8 cellular contexts compared by ENCODE assay signal in genomic region chr9:128067898-128068655, GRCh38. TPM values are rescaled to one million over a fixed set of nuclear protein-coding genes. Genes with fewer than 3 reads are reported as not detected.
DNase-seq lines count a peak whose midpoint lies in the region; ATAC-seq and TF ChIP-seq lines count a peak whose summit lies in the region.

SLC25A25 (plus strand) TSS chr9:128068232; CDS start chr9:128068320, 88 bp downstream.

- peaks cover 6% of the 10 kb centered on the region for H3K36me3 Mint-ChIP-seq in activated naive CD4-positive, alpha-beta T cell treated with anti-CD3 and anti-CD28 coated beads for 36 hours (ENCODE audit: low read depth)

- peaks cover 0 to 7% of the 10 kb centered on the region in 2 donors for H3K36me3 ChIP-seq in gastroesophageal sphincter

- no peak for TF ChIP-seq CTCF in HFF-Myc (IDR thresholded peaks at IDR 0.05; ENCODE audit: low read depth, low read length, missing control alignments)
- TF ChIP-seq CTCF in gastroesophageal sphincter (IDR thresholded peaks at IDR 0.05): no peak

- ATAC-seq in gastroesophageal sphincter: peak; percentile 91

- H3K27ac Mint-ChIP-seq in activated naive CD4-positive, alpha-beta T cell treated with anti-CD3 and anti-CD28 coated beads for 36 hours: peak within 1 kb of the TSS; percentile 86

- peak; percentile 98 for DNase-seq in GM03348 (ENCODE audit: low spot score)
- peak; percentile 96 for DNase-seq in HFF-Myc (ENCODE audit: extremely low read depth, low read depth)
- peak; percentile 99 for DNase-seq in NAMALWA (ENCODE audit: low spot score)
- peak; percentile 99 for DNase-seq in SK-N-DZ (ENCODE audit: low spot score)
- peak; percentile 100 for DNase-seq in activated naive CD4-positive, alpha-beta T cell treated with anti-CD3 and anti-CD28 coated beads for 36 hours
- peak; percentile 95 for DNase-seq in non-pigmented ciliary epithelial cell (ENCODE audit: low read depth)
- peak; percentile 99 for DNase-seq in superior temporal gyrus (ENCODE audit: extremely low spot score)

- peak within 1 kb of the TSS; percentile 92 to 99 (median 96) for H3K27ac ChIP-seq in gastroesophageal sphincter

- H3K4me3 ChIP-seq in HFF-Myc (replicated peaks; ENCODE audit: low read depth, low read length) (peak within 1 kb of the TSS; percentile 92), gastroesophageal sphincter (peak within 1 kb of the TSS; percentile 66 to 97)

- no peak within 1 kb of the TSS for H3K4me3 Mint-ChIP-seq in activated naive CD4-positive, alpha-beta T cell treated with anti-CD3 and anti-CD28 coated beads for 36 hours

- CTCF ChIA-PET in activated naive CD4-positive, alpha-beta T cell treated with anti-CD3 and anti-CD28 coated beads for 36 hours (lab: Charles Lee): interaction anchor here (1.0 to 1.4 kb wide), 3 partner anchors 17 to 124 kb away, joined by 3 to 4 read pairs (median 3); no protein-coding TSS in a partner anchor

- 5% methylated on average over 4 of the region's 92 CpGs; no CpG with 5 or more reads in 1 of the 2 donors for WGBS in gastroesophageal sphincter (ENCODE audit: low coverage in 1 of 2), 2 donors

- H3K9me3 ChIP-seq in gastroesophageal sphincter: no peaks in the 10 kb centered on the region

- no peaks in the 10 kb centered on the region for H3K9me3 Mint-ChIP-seq in activated naive CD4-positive, alpha-beta T cell treated with anti-CD3 and anti-CD28 coated beads for 36 hours

- H3K27me3 ChIP-seq in gastroesophageal sphincter: no peaks in the 10 kb centered on the region

- H3K27me3 Mint-ChIP-seq in activated naive CD4-positive, alpha-beta T cell treated with anti-CD3 and anti-CD28 coated beads for 36 hours (ENCODE audit: low read depth): no peaks in the 10 kb centered on the region

- no peak for TF ChIP-seq EP300 in gastroesophageal sphincter (IDR thresholded peaks at IDR 0.05)

- TF ChIP-seq POLR2A in gastroesophageal sphincter (IDR thresholded peaks at IDR 0.05): peak; percentile 91 to 93

- H3K4me1 ChIP-seq in gastroesophageal sphincter: peaks cover 0 to 80% (median 33%) of the 10 kb centered on the region in 3 donors

- peaks cover 57% of the 10 kb centered on the region for H3K4me1 Mint-ChIP-seq in activated naive CD4-positive, alpha-beta T cell treated with anti-CD3 and anti-CD28 coated beads for 36 hours (ENCODE audit: low read depth)

- intact Hi-C loops in activated naive CD4-positive, alpha-beta T cell treated with anti-CD3 and anti-CD28 coated beads for 36 hours (cut with micrococcal nuclease): loop anchor here (1.0 to 2.0 kb wide), 11 partner anchors 26 to 455 kb away; partner anchors contain the start of genes BBLN, COQ4, ODF2 and STXBP1

RNA-seq across cellular contexts. Expression of gene SLC25A25, which starts in this region (rescaled TPM):
- polyA plus RNA-seq in SK-N-DZ (2014; cell fraction: cytosol; rRNA removed): 29.1 and 31.5 TPM in 2 replicates
- polyA plus RNA-seq in SK-N-DZ (2014; cell fraction: nucleus; rRNA removed): 26.6 and 27.7 TPM in 2 replicates
- 10 to 100 TPM; 12.0 to 12.7 TPM for total RNA-seq in activated naive CD4-positive, alpha-beta T cell treated with anti-CD3 and anti-CD28 coated beads for 36 hours
- total RNA-seq in gastroesophageal sphincter: 10 to 100 TPM; 16.1 to 64.1 (median 18.3) TPM

Comparison
In these comparisons a context has a peak if more than half of its experiments do, and no peak if none do; other contexts are left out.
1. Peak in every context shown above with its lines: DNase-seq, ATAC-seq, H3K4me3 ChIP-seq and H3K27ac ChIP-seq.